In genomic region chr3:89072671-89073070, GRCh38 we compare ENCODE assay signal across 22 cellular contexts. TPM values are rescaled to one million over a fixed set of nuclear protein-coding genes. Genes with fewer than 3 reads are reported as not detected.
DNase-seq lines count a peak whose midpoint lies in the region; FAIRE-seq and TF ChIP-seq lines count a peak whose summit lies in the region.
"Had no signal": no experiment of that assay in that cellular context is flagged by ENCODE, and none has a peak within 500 bp of the region (broad histone marks: within the 10 kb centered on the region; RNA-seq: fewer than 3 reads in every experiment).

No MANE protein-coding gene starts in this region.

- H3K4me3 ChIP-seq in dorsolateral prefrontal cortex = no peak overlapping the region
- H3K4me3 ChIP-seq: GM12878, PC-9 had no signal

- no peaks in the 10 kb centered on the region for H3K36me3 Mint-ChIP-seq in glutamatergic neuron (ENCODE audit: unreplicated experiment)
- H3K36me3 Mint-ChIP-seq: CD4-positive, CD25-positive, alpha-beta regulatory T cell had no signal

- DNase-seq in NCI-H1417 (lab: John Stamatoyannopoulos, UW) = peak in 2 of 3 experiments; percentile 26 to 83
- DNase-seq in NCI-H748 treated with DMSO at 0.1 percent for 48 hours (lab: John Stamatoyannopoulos, UW) = peak; percentile 50
- DNase-seq in glutamatergic neuron = no peak
- no peak for DNase-seq in urothelium cell line (ENCODE audit: low spot score)
- no peak for DNase-seq in dorsolateral prefrontal cortex
- DNase-seq in GM20000 (ENCODE audit: low spot score) = no peak
- DNase-seq in NK-92 (lab: John Stamatoyannopoulos, UW; ENCODE audit: unreplicated experiment) = no peak
- DNase-seq: CD4-positive, CD25-positive, alpha-beta regulatory T cell; COR-L47; DMS 273 treated with DMSO at 0.1 percent for 48 hours; DND-41; H9; HFFc6; Karpas-422; MV-4-11; NCI-H1436; NCI-H69; PC-9; SHP77 treated with DMSO at 0.1 percent for 48 hours; SK-N-SH had no signal

- H3K4me1 Mint-ChIP-seq in glutamatergic neuron (ENCODE audit: low read depth, unreplicated experiment) = no peaks in the 10 kb centered on the region
- H3K4me1 Mint-ChIP-seq: CD4-positive, CD25-positive, alpha-beta regulatory T cell had no signal

- no peaks in the 10 kb centered on the region for H3K27me3 ChIP-seq in dorsolateral prefrontal cortex

- peaks cover 2% of the 10 kb centered on the region for H3K27me3 Mint-ChIP-seq in glutamatergic neuron (ENCODE audit: unreplicated experiment)
- H3K27me3 Mint-ChIP-seq: CD4-positive, CD25-positive, alpha-beta regulatory T cell had no signal

- H3K4me3 Mint-ChIP-seq in glutamatergic neuron (ENCODE audit: unreplicated experiment) = no peak overlapping the region
- H3K4me3 Mint-ChIP-seq: CD4-positive, CD25-positive, alpha-beta regulatory T cell; H9; HFFc6 had no signal

- intact Hi-C loops in dorsolateral prefrontal cortex (cut with DNase I) = no loop called here

- H3K27ac Mint-ChIP-seq in glutamatergic neuron (ENCODE audit: unreplicated experiment) = peak overlapping the region; percentile 23
- H3K27ac Mint-ChIP-seq: CD4-positive, CD25-positive, alpha-beta regulatory T cell; H9; HFFc6 had no signal

- H3K9me3 Mint-ChIP-seq in glutamatergic neuron (ENCODE audit: unreplicated experiment) = peaks cover 2% of the 10 kb centered on the region

- TF ChIP-seq CTCF in glutamatergic neuron (IDR thresholded peaks at IDR 0.05; ENCODE audit: partially characterized antibody, unreplicated experiment) = no peak
- TF ChIP-seq CTCF in dorsolateral prefrontal cortex (IDR thresholded peaks at IDR 0.05 in 54 of 56, conservative IDR thresholded peaks at IDR 0.05 in 2 of 56; ENCODE audit: low read depth in 1 of 56, partially characterized antibody in 56 of 56) = no peak
- no peak for TF ChIP-seq CTCF in GM20000 (IDR thresholded peaks at IDR 0.05; ENCODE audit: extremely low read depth, missing control alignments)

- peak; percentile 40 for FAIRE-seq in urothelium cell line (lab: Jason Lieb, UNC)
- FAIRE-seq: GM12878 had no signal

- no peak overlapping the region for H3K27ac ChIP-seq in dorsolateral prefrontal cortex
- H3K27ac ChIP-seq: PC-9, RWPE1 had no signal

RNA-seq across cellular contexts. Expression of gene EPHA3, which starts 34.8 kb away (rescaled TPM):
- total RNA-seq in glutamatergic neuron (ENCODE audit: unreplicated experiment) = 9.9 TPM
- 10 to 100 TPM in 37 of 120 experiments, 1 to 10 TPM in 83; 4.4 to 18.2 (median 8.8) TPM for total RNA-seq in dorsolateral prefrontal cortex
- total RNA-seq: CD4-positive, CD25-positive, alpha-beta regulatory T cell; PC-9 had no signal

Comparison
In these comparisons a context has a peak if more than half of its experiments do, and no peak if none do; other contexts are left out.
1. DNase-seq: peak in NCI-H1417 (2 of 3) and NCI-H748 treated with DMSO at 0.1 percent for 48 hours (single experiment); none in glutamatergic neuron (single experiment), urothelium cell line (single experiment), dorsolateral prefrontal cortex (0 of 10), GM20000 (single experiment) and NK-92 (single experiment).